ENCODE assay signal across 8 cellular contexts in genomic region chr22:31346255-31346732, GRCh38. TPM values are rescaled to one million over a fixed set of nuclear protein-coding genes. Genes with fewer than 3 reads are reported as not detected.
DNase-seq lines count a peak whose midpoint lies in the region; ATAC-seq and TF ChIP-seq lines count a peak whose summit lies in the region.

A gene with protein sequence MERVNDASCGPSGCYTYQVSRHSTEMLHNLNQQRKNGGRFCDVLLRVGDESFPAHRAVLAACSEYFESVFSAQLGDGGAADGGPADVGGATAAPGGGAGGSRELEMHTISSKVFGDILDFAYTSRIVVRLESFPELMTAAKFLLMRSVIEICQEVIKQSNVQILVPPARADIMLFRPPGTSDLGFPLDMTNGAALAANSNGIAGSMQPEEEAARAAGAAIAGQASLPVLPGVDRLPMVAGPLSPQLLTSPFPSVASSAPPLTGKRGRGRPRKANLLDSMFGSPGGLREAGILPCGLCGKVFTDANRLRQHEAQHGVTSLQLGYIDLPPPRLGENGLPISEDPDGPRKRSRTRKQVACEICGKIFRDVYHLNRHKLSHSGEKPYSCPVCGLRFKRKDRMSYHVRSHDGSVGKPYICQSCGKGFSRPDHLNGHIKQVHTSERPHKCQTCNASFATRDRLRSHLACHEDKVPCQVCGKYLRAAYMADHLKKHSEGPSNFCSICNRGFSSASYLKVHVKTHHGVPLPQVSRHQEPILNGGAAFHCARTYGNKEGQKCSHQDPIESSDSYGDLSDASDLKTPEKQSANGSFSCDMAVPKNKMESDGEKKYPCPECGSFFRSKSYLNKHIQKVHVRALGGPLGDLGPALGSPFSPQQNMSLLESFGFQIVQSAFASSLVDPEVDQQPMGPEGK (minus strand): TSS chr22:31346346. CDS start chr22:31345602, 744 bp downstream.

- H3F3A ChIP-seq in neural cell (ENCODE audit: insufficient read depth, low read length, poor library complexity, severe bottlenecking), result no peaks in the 10 kb centered on the region

- H3K79me2 ChIP-seq in neural cell (replicated peaks; ENCODE audit: insufficient read depth, low read length), result peaks cover 40% of the 10 kb centered on the region

- H4K20me1 ChIP-seq in neural cell (ENCODE audit: insufficient read depth), result no peaks in the 10 kb centered on the region

- TF ChIP-seq RAD21 in neural cell (conservative IDR thresholded peaks at IDR 0.05), result no peak

- ATAC-seq in GM19023 (IDR thresholded peaks at IDR 0.05; ENCODE audit: unreplicated experiment), result peak; percentile 39

- no peaks in the 10 kb centered on the region for H3K9me2 ChIP-seq in neural cell (ENCODE audit: insufficient read depth, low read length)

- no peaks in the 10 kb centered on the region for H3K27me3 Mint-ChIP-seq in activated T-helper 2 cell treated with anti-CD3 and anti-CD28 coated beads, Interferon-gamma antibody, Interleukin-2, Interleukin-4, amounts not matched to agents 10 μg/mL and 5 μg/mL and 100 μg/mL, durations not matched to agents 14 hours and 24 hours and 36 hours (ENCODE audit: low read depth)

- peak within 1 kb of the TSS; percentile 91 for H3K27ac ChIP-seq in neural cell (ENCODE audit: low read length)

- peak within 1 kb of the TSS; percentile 83 for H3K27ac Mint-ChIP-seq in activated T-helper 2 cell treated with anti-CD3 and anti-CD28 coated beads, Interferon-gamma antibody, Interleukin-2, Interleukin-4, amounts not matched to agents 10 μg/mL and 5 μg/mL and 100 μg/mL, durations not matched to agents 14 hours and 24 hours and 36 hours

- peaks cover 39% of the 10 kb centered on the region for H3K36me3 Mint-ChIP-seq in activated T-helper 2 cell treated with anti-CD3 and anti-CD28 coated beads, Interferon-gamma antibody, Interleukin-2, Interleukin-4, amounts not matched to agents 10 μg/mL and 5 μg/mL and 100 μg/mL, durations not matched to agents 14 hours and 24 hours and 36 hours (ENCODE audit: low read depth)

- H3K4me2 ChIP-seq in neural cell (ENCODE audit: low read length), result peak within 1 kb of the TSS; percentile 69

- TF ChIP-seq CTCF in AG09309 (IDR thresholded peaks at IDR 0.05; ENCODE audit: control insufficient read depth, insufficient read depth, low read depth, low read length, missing control alignments), result no peak
- no peak for TF ChIP-seq CTCF in fibroblast of villous mesenchyme (IDR thresholded peaks at IDR 0.05; ENCODE audit: insufficient read depth, low read depth, low read length)
- no peak for TF ChIP-seq CTCF in neural cell (IDR thresholded peaks at IDR 0.05; ENCODE audit: poor library complexity, severe bottlenecking)

- H3K9ac ChIP-seq in neural cell (ENCODE audit: low read length), result peak within 1 kb of the TSS; percentile 90

- peak within 1 kb of the TSS; percentile 88 for H3K4me3 Mint-ChIP-seq in activated T-helper 2 cell treated with anti-CD3 and anti-CD28 coated beads, Interferon-gamma antibody, Interleukin-2, Interleukin-4, amounts not matched to agents 10 μg/mL and 5 μg/mL and 100 μg/mL, durations not matched to agents 14 hours and 24 hours and 36 hours (ENCODE audit: low read depth)

- intact Hi-C loops in activated T-helper 2 cell treated with anti-CD3 and anti-CD28 coated beads, Interferon-gamma antibody, Interleukin-2, Interleukin-4, amounts not matched to agents 10 μg/mL and 5 μg/mL and 100 μg/mL, durations not matched to agents 14 hours and 24 hours and 36 hours (cut with micrococcal nuclease), result loop anchor here (1.0 to 5.0 kb wide), 3 partner anchors 53 to 286 kb away; partner anchors contain the start of genes DRG1 and SFI1

- no peak for DNase-seq in AG09309 (ENCODE audit: low read depth)
- peak; percentile 59 for DNase-seq in HT-29 (ENCODE audit: low spot score)
- peak; percentile 75 for DNase-seq in activated T-helper 2 cell treated with anti-CD3 and anti-CD28 coated beads, Interferon-gamma antibody, Interleukin-2, Interleukin-4, amounts not matched to agents 10 μg/mL and 5 μg/mL and 100 μg/mL, durations not matched to agents 14 hours and 24 hours and 36 hours (ENCODE audit: low spot score)
- DNase-seq in fibroblast of villous mesenchyme (ENCODE audit: low read depth), result peak; percentile 81
- peak; percentile 39 for DNase-seq in stromal cell of bone marrow (ENCODE audit: low read depth)

- H3K4me1 Mint-ChIP-seq in activated T-helper 2 cell treated with anti-CD3 and anti-CD28 coated beads, Interferon-gamma antibody, Interleukin-2, Interleukin-4, amounts not matched to agents 10 μg/mL and 5 μg/mL and 100 μg/mL, durations not matched to agents 14 hours and 24 hours and 36 hours (ENCODE audit: low read depth), result peaks cover 33% of the 10 kb centered on the region

- no peaks in the 10 kb centered on the region for H3K9me3 ChIP-seq in neural cell (ENCODE audit: low read length)

- H3K4me3 ChIP-seq in AG09309 (ENCODE audit: control insufficient read depth, low read depth, low read length) (peak within 1 kb of the TSS; percentile 78), fibroblast of villous mesenchyme (ENCODE audit: low read depth, low read length) (peak within 1 kb of the TSS; percentile 72), neural cell (ENCODE audit: low read length) (peak within 1 kb of the TSS; percentile 92)

- H3K36me3 ChIP-seq in neural cell (ENCODE audit: insufficient read depth, low read length), result no peaks in the 10 kb centered on the region

- no peaks in the 10 kb centered on the region for H3K9me3 Mint-ChIP-seq in activated T-helper 2 cell treated with anti-CD3 and anti-CD28 coated beads, Interferon-gamma antibody, Interleukin-2, Interleukin-4, amounts not matched to agents 10 μg/mL and 5 μg/mL and 100 μg/mL, durations not matched to agents 14 hours and 24 hours and 36 hours

- H3K27me3 ChIP-seq in neural cell (ENCODE audit: insufficient read depth, low read depth, low read length), result no peaks in the 10 kb centered on the region

- TF ChIP-seq EP300 in neural cell (conservative IDR thresholded peaks at IDR 0.05; ENCODE audit: poor library complexity, severe bottlenecking), result no peak

- peak within 1 kb of the TSS; percentile 76 for H2AFZ ChIP-seq in neural cell (ENCODE audit: low read depth, low read length)

TF ChIP-seq in PFSK-1, 5 proteins besides CTCF, POLR2A, EP300 and RAD21 (continues in another document):
- TF ChIP-seq, protein P1, sequence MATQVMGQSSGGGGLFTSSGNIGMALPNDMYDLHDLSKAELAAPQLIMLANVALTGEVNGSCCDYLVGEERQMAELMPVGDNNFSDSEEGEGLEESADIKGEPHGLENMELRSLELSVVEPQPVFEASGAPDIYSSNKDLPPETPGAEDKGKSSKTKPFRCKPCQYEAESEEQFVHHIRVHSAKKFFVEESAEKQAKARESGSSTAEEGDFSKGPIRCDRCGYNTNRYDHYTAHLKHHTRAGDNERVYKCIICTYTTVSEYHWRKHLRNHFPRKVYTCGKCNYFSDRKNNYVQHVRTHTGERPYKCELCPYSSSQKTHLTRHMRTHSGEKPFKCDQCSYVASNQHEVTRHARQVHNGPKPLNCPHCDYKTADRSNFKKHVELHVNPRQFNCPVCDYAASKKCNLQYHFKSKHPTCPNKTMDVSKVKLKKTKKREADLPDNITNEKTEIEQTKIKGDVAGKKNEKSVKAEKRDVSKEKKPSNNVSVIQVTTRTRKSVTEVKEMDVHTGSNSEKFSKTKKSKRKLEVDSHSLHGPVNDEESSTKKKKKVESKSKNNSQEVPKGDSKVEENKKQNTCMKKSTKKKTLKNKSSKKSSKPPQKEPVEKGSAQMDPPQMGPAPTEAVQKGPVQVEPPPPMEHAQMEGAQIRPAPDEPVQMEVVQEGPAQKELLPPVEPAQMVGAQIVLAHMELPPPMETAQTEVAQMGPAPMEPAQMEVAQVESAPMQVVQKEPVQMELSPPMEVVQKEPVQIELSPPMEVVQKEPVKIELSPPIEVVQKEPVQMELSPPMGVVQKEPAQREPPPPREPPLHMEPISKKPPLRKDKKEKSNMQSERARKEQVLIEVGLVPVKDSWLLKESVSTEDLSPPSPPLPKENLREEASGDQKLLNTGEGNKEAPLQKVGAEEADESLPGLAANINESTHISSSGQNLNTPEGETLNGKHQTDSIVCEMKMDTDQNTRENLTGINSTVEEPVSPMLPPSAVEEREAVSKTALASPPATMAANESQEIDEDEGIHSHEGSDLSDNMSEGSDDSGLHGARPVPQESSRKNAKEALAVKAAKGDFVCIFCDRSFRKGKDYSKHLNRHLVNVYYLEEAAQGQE (IDR thresholded peaks at IDR 0.05; ENCODE audit: insufficient read depth in 1 of 2, low read depth in 2 of 2, low read length in 2 of 2), result no peak

TF ChIP-seq in neural cell, 6 proteins besides CTCF, POLR2A, EP300 and RAD21 (continues in another document):
- no peak for TF ChIP-seq MXI1 (conservative IDR thresholded peaks at IDR 0.05; ENCODE audit: poor library complexity, severe bottlenecking)
- peak; percentile 61 for TF ChIP-seq POLR2AphosphoS5 (IDR thresholded peaks at IDR 0.05)
- no peak for TF ChIP-seq TAF1 (IDR thresholded peaks at IDR 0.05; ENCODE audit: low read depth)

RNA-seq across cellular contexts. Expression of the gene that starts here (rescaled TPM):
- total RNA-seq in HT-29 (2014; rRNA removed; shearing (Covaris generic)), result 42.8 and 44.2 TPM in 2 replicates
- 43.5 TPM for polyA plus RNA-seq in PFSK-1 (2012; ENCODE audit: insufficient read length, low read depth)
- total RNA-seq in activated T-helper 2 cell treated with anti-CD3 and anti-CD28 coated beads, Interferon-gamma antibody, Interleukin-2, Interleukin-4, amounts not matched to agents 10 μg/mL and 5 μg/mL and 100 μg/mL, durations not matched to agents 14 hours and 24 hours and 36 hours, result 30.6 and 31.0 TPM in 2 replicates
- total RNA-seq in fibroblast of villous mesenchyme, result 15.1 and 19.0 TPM in 2 replicates
- polyA plus RNA-seq in neural cell, result 33.5 and 35.8 TPM in 2 replicates
- 50.5 and 56.7 TPM in 2 replicates for polyA minus RNA-seq in neural cell
